Comparison of ENCODE assay signal across 8 cellular contexts in genomic region chr12:121536058-121536928, GRCh38. TPM values are rescaled to one million over a fixed set of nuclear protein-coding genes. Genes with fewer than 3 reads are reported as not detected.
DNase-seq lines count a peak whose midpoint lies in the region; ATAC-seq lines count a peak whose summit lies in the region.

No MANE protein-coding gene starts in this region.

- H3K4me1 ChIP-seq in CD4-positive, CD25-positive, alpha-beta regulatory T cell (ENCODE audit: control insufficient read depth, insufficient read depth, low read length, poor library complexity, severe bottlenecking), result peaks cover 48% of the 10 kb centered on the region
- H3K4me1 ChIP-seq in mucosa of stomach (ENCODE audit: control insufficient read depth, insufficient read depth, low read length), result peaks cover 30% of the 10 kb centered on the region

- H3K36me3 ChIP-seq in CD4-positive, CD25-positive, alpha-beta regulatory T cell (ENCODE audit: control insufficient read depth, insufficient read depth, low read length), result peaks cover 12% of the 10 kb centered on the region
- no peaks in the 10 kb centered on the region for H3K36me3 ChIP-seq in mucosa of stomach (ENCODE audit: control insufficient read depth, insufficient read depth, low read length)

- peak overlapping the region; percentile 66 for H3K9ac ChIP-seq in mucosa of stomach (ENCODE audit: low read length)

- peaks cover 20 to 61% (median 43%) of the 10 kb centered on the region in 4 donors for H3K4me1 Mint-ChIP-seq in CD4-positive, CD25-positive, alpha-beta regulatory T cell
- H3K4me1 Mint-ChIP-seq in stimulated activated naive CD8-positive, alpha-beta T cell treated with anti-CD3 and anti-CD28 coated beads, Interleukin-15, Interleukin-2, amounts not matched to agents 100 ng/mL and 50 ng/mL, for 24 hours (ENCODE audit: low read depth), result peaks cover 65% of the 10 kb centered on the region

- H3K9me3 ChIP-seq in CD4-positive, CD25-positive, alpha-beta regulatory T cell (ENCODE audit: control insufficient read depth in 2 of 2, low read length in 2 of 2), result no peaks in the 10 kb centered on the region
- H3K9me3 ChIP-seq in mucosa of stomach (ENCODE audit: control insufficient read depth, low read length), result no peaks in the 10 kb centered on the region

- peak; percentile 80 to 91 (median 86) for DNase-seq in CD4-positive, CD25-positive, alpha-beta regulatory T cell
- DNase-seq in NOMO-1 treated with DMSO at 0.1 percent for 48 hours (lab: John Stamatoyannopoulos, UW; ENCODE audit: unreplicated experiment) (peak; percentile 88), activated T-cell treated with anti-CD3 and anti-CD28 coated beads for 4 hours (peak; percentile 50)

- no peaks in the 10 kb centered on the region for H3K27me3 ChIP-seq in CD4-positive, CD25-positive, alpha-beta regulatory T cell (ENCODE audit: control insufficient read depth, insufficient read depth, low read length)
- no peaks in the 10 kb centered on the region for H3K27me3 ChIP-seq in mucosa of stomach (ENCODE audit: control insufficient read depth, insufficient read depth, low read length)

- peak overlapping the region; percentile 57 for H3K4me3 ChIP-seq in CD4-positive, CD25-positive, alpha-beta regulatory T cell (ENCODE audit: low read depth, low read length)
- H3K4me3 ChIP-seq in mucosa of stomach (ENCODE audit: low read length), result peak overlapping the region; percentile 31

- H3K4me3 Mint-ChIP-seq in CD4-positive, CD25-positive, alpha-beta regulatory T cell, result peak overlapping the region; percentile 79 to 99 (median 88)
- H3K4me3 Mint-ChIP-seq in stimulated activated naive CD8-positive, alpha-beta T cell treated with anti-CD3 and anti-CD28 coated beads, Interleukin-15, Interleukin-2, amounts not matched to agents 100 ng/mL and 50 ng/mL, for 24 hours, result peak overlapping the region; percentile 78

- no peaks in the 10 kb centered on the region for H3K9me3 Mint-ChIP-seq in CD4-positive, CD25-positive, alpha-beta regulatory T cell
- H3K9me3 Mint-ChIP-seq in stimulated activated naive CD8-positive, alpha-beta T cell treated with anti-CD3 and anti-CD28 coated beads, Interleukin-15, Interleukin-2, amounts not matched to agents 100 ng/mL and 50 ng/mL, for 24 hours, result no peaks in the 10 kb centered on the region

- peaks cover 4% of the 10 kb centered on the region for H3K27me3 Mint-ChIP-seq in CD4-positive, CD25-positive, alpha-beta regulatory T cell
- H3K27me3 Mint-ChIP-seq in stimulated activated naive CD8-positive, alpha-beta T cell treated with anti-CD3 and anti-CD28 coated beads, Interleukin-15, Interleukin-2, amounts not matched to agents 100 ng/mL and 50 ng/mL, for 24 hours, result no peaks in the 10 kb centered on the region

- peak overlapping the region; percentile 93 for H3K27ac ChIP-seq in CD4-positive, CD25-positive, alpha-beta regulatory T cell (ENCODE audit: insufficient read depth, low read length, poor library complexity, severe bottlenecking)

- H3K27ac Mint-ChIP-seq in CD4-positive, CD25-positive, alpha-beta regulatory T cell, result peak overlapping the region; percentile 94 to 98 (median 95)
- H3K27ac Mint-ChIP-seq in stimulated activated naive CD8-positive, alpha-beta T cell treated with anti-CD3 and anti-CD28 coated beads, Interleukin-15, Interleukin-2, amounts not matched to agents 100 ng/mL and 50 ng/mL, for 24 hours, result peak overlapping the region; percentile 82

- peak; percentile 83 to 84 for ATAC-seq in CD4-positive, CD25-positive, alpha-beta regulatory T cell (ENCODE audit: low read depth in 2 of 2)
- peak; percentile 54 for ATAC-seq in GM19328 (IDR thresholded peaks at IDR 0.05; ENCODE audit: unreplicated experiment)
- peak; percentile 48 for ATAC-seq in HG03439 (IDR thresholded peaks at IDR 0.05; ENCODE audit: unreplicated experiment)
- peak; percentile 66 for ATAC-seq in esophagus mucosa

- H3K36me3 Mint-ChIP-seq in CD4-positive, CD25-positive, alpha-beta regulatory T cell, result peaks cover 16% of the 10 kb centered on the region
- H3K36me3 Mint-ChIP-seq in stimulated activated naive CD8-positive, alpha-beta T cell treated with anti-CD3 and anti-CD28 coated beads, Interleukin-15, Interleukin-2, amounts not matched to agents 100 ng/mL and 50 ng/mL, for 24 hours (ENCODE audit: low read depth), result peaks cover 14% of the 10 kb centered on the region

RNA-seq across cellular contexts. Expression of gene KDM2B, which starts 44.5 kb away (rescaled TPM):
- 128 TPM for total RNA-seq in CD4-positive, CD25-positive, alpha-beta regulatory T cell
- 10 to 100 TPM in 3 of 4 donors, 1 to 10 TPM in 1; 9.4 to 12.2 (median 11.0) TPM for polyA plus RNA-seq in CD4-positive, CD25-positive, alpha-beta regulatory T cell
- total RNA-seq in esophagus mucosa, result 20.0 TPM

Comparison
In these comparisons a context has a peak if more than half of its experiments do, and no peak if none do; other contexts are left out.
1. Peak in every context shown above with its lines: DNase-seq, ATAC-seq, H3K4me3 ChIP-seq and H3K27ac ChIP-seq.